Comparison of ENCODE assay signal across 26 cellular contexts in the genomic region with DNA sequence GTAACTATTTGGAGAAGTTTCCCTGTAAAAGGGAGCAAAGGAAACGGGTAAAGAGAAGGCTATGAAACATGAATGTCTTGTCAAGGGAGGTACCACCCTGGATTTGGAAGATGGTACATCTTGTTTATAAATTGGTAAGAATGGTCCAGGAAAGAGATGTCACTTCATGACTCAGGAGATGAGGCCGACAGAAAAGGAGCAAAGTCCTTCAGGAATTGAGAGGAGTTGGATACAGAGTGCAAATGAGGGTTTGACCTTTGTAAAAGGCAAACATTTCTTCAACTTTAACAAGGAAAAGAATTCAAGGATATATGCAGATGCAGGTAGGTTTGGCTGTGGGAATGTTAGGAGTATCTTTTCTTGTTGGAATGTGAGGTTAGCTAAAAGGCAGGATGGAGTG. TPM values are rescaled to one million over a fixed set of nuclear protein-coding genes. Genes with fewer than 3 reads are reported as not detected.
"Had no signal": no experiment of that assay in that cellular context is flagged by ENCODE, and none has a peak within 500 bp of the region (broad histone marks: within the 10 kb centered on the region; RNA-seq: fewer than 3 reads in every experiment).

No MANE protein-coding gene starts in this region.

- H2AFZ ChIP-seq: hepatocyte had no signal

- H3K4me3 Mint-ChIP-seq: dendritic cell treated with granulocyte-macrophage colony-stimulating factor and Interleukin-4, amounts not matched to agents 40 ng/mL and 50 ng/mL, for 4 days; endodermal cell; naive B cell; natural killer cell treated with Interleukin-12 subunit alpha and Interleukin-12 subunit beta and Interleukin-15 and Interleukin-18, amount 100 ng/mL, for 72 hours; stimulated activated naive B cell treated with anti-CD40 and anti-IgM and Interleukin-4, amounts not matched to agents 10 μg/mL and 1 μg/mL and 100 μg/mL, for 72 hours; stimulated activated naive CD8-positive, alpha-beta T cell treated with anti-CD3 and anti-CD28 coated beads, Interleukin-15, Interleukin-2, amounts not matched to agents 100 ng/mL and 50 ng/mL, for 24 hours had no signal

- H3K27ac ChIP-seq: epithelial cell of prostate, gastroesophageal sphincter, heart left ventricle, hepatocyte, left lung, prostate gland, sigmoid colon, spleen, thoracic aorta, tibial nerve, upper lobe of left lung had no signal

- ATAC-seq: esophagus mucosa; gastroesophageal sphincter; heart left ventricle; left lung; natural killer cell treated with Interleukin-12 subunit alpha and Interleukin-12 subunit beta and Interleukin-15 and Interleukin-18, amount 100 ng/mL, for 72 hours; right cardiac atrium; stimulated activated naive B cell treated with anti-CD40 and anti-IgM and Interleukin-4, amounts not matched to agents 10 μg/mL and 1 μg/mL and 100 μg/mL, for 72 hours had no signal

- H3K9me3 Mint-ChIP-seq: dendritic cell treated with granulocyte-macrophage colony-stimulating factor and Interleukin-4, amounts not matched to agents 40 ng/mL and 50 ng/mL, for 4 days; naive B cell; natural killer cell treated with Interleukin-12 subunit alpha and Interleukin-12 subunit beta and Interleukin-15 and Interleukin-18, amount 100 ng/mL, for 72 hours; stimulated activated naive B cell treated with anti-CD40 and anti-IgM and Interleukin-4, amounts not matched to agents 10 μg/mL and 1 μg/mL and 100 μg/mL, for 72 hours; stimulated activated naive CD8-positive, alpha-beta T cell treated with anti-CD3 and anti-CD28 coated beads, Interleukin-15, Interleukin-2, amounts not matched to agents 100 ng/mL and 50 ng/mL, for 24 hours had no signal

- H3K4me2 ChIP-seq: hepatocyte had no signal

- H3K79me2 ChIP-seq: hepatocyte had no signal

- FAIRE-seq: kidney, urothelium cell line had no signal

- H3K27ac Mint-ChIP-seq: dendritic cell treated with granulocyte-macrophage colony-stimulating factor and Interleukin-4, amounts not matched to agents 40 ng/mL and 50 ng/mL, for 4 days; endodermal cell; natural killer cell treated with Interleukin-12 subunit alpha and Interleukin-12 subunit beta and Interleukin-15 and Interleukin-18, amount 100 ng/mL, for 72 hours; stimulated activated naive B cell treated with anti-CD40 and anti-IgM and Interleukin-4, amounts not matched to agents 10 μg/mL and 1 μg/mL and 100 μg/mL, for 72 hours; stimulated activated naive CD8-positive, alpha-beta T cell treated with anti-CD3 and anti-CD28 coated beads, Interleukin-15, Interleukin-2, amounts not matched to agents 100 ng/mL and 50 ng/mL, for 24 hours had no signal

- H3K4me1 Mint-ChIP-seq: naive B cell; stimulated activated naive B cell treated with anti-CD40 and anti-IgM and Interleukin-4, amounts not matched to agents 10 μg/mL and 1 μg/mL and 100 μg/mL, for 72 hours had no signal

- H3K27me3 Mint-ChIP-seq: dendritic cell treated with granulocyte-macrophage colony-stimulating factor and Interleukin-4, amounts not matched to agents 40 ng/mL and 50 ng/mL, for 4 days; naive B cell; natural killer cell treated with Interleukin-12 subunit alpha and Interleukin-12 subunit beta and Interleukin-15 and Interleukin-18, amount 100 ng/mL, for 72 hours; stimulated activated naive B cell treated with anti-CD40 and anti-IgM and Interleukin-4, amounts not matched to agents 10 μg/mL and 1 μg/mL and 100 μg/mL, for 72 hours; stimulated activated naive CD8-positive, alpha-beta T cell treated with anti-CD3 and anti-CD28 coated beads, Interleukin-15, Interleukin-2, amounts not matched to agents 100 ng/mL and 50 ng/mL, for 24 hours had no signal

- DNase-seq: cerebellar nuclear complex; effector CD8-positive, alpha-beta T cell; endodermal cell; foreskin fibroblast; heart left ventricle; kidney; left lung; naive B cell; nucleus accumbens; right cardiac atrium; sigmoid colon; spleen; stimulated activated CD4-positive, alpha-beta T cell treated with anti-CD3 and anti-CD28 coated beads, Interleukin-4, amount 100 ng/mL, for 4 hours; stimulated activated naive B cell treated with anti-CD40 and anti-IgM and Interleukin-4, amounts not matched to agents 10 μg/mL and 1 μg/mL and 100 μg/mL, for 72 hours; upper lobe of left lung had no signal

- H3K4me3 ChIP-seq: gastroesophageal sphincter, heart left ventricle, hepatocyte, left lung, prostate gland, sigmoid colon, spleen, thoracic aorta, tibial nerve, upper lobe of left lung had no signal

- H3K27me3 ChIP-seq: gastroesophageal sphincter, heart left ventricle, hepatocyte, left lung, sigmoid colon, spleen, tibial nerve, upper lobe of left lung had no signal

- H3K4me1 ChIP-seq: gastroesophageal sphincter, heart left ventricle, left lung, prostate gland, sigmoid colon, spleen, tibial nerve, upper lobe of left lung had no signal

- H3K9me3 ChIP-seq: gastroesophageal sphincter, heart left ventricle, left lung, prostate gland, sigmoid colon, spleen, thoracic aorta, tibial nerve, upper lobe of left lung had no signal

RNA-seq across cellular contexts. Expression of gene GALNT8, which starts 40.5 kb away (rescaled TPM):
- total RNA-seq: esophagus mucosa had no signal
